1 cellular context compared by ENCODE assay signal in genomic region chr4:10180927-10181744, GRCh38.
TF ChIP-seq lines count a peak whose summit lies in the region.

No MANE protein-coding gene starts in this region.

TF ChIP-seq in GM23338, 12 proteins besides CTCF, POLR2A, EP300 and RAD21 (continued from another document):
- TF ChIP-seq, protein P1, sequence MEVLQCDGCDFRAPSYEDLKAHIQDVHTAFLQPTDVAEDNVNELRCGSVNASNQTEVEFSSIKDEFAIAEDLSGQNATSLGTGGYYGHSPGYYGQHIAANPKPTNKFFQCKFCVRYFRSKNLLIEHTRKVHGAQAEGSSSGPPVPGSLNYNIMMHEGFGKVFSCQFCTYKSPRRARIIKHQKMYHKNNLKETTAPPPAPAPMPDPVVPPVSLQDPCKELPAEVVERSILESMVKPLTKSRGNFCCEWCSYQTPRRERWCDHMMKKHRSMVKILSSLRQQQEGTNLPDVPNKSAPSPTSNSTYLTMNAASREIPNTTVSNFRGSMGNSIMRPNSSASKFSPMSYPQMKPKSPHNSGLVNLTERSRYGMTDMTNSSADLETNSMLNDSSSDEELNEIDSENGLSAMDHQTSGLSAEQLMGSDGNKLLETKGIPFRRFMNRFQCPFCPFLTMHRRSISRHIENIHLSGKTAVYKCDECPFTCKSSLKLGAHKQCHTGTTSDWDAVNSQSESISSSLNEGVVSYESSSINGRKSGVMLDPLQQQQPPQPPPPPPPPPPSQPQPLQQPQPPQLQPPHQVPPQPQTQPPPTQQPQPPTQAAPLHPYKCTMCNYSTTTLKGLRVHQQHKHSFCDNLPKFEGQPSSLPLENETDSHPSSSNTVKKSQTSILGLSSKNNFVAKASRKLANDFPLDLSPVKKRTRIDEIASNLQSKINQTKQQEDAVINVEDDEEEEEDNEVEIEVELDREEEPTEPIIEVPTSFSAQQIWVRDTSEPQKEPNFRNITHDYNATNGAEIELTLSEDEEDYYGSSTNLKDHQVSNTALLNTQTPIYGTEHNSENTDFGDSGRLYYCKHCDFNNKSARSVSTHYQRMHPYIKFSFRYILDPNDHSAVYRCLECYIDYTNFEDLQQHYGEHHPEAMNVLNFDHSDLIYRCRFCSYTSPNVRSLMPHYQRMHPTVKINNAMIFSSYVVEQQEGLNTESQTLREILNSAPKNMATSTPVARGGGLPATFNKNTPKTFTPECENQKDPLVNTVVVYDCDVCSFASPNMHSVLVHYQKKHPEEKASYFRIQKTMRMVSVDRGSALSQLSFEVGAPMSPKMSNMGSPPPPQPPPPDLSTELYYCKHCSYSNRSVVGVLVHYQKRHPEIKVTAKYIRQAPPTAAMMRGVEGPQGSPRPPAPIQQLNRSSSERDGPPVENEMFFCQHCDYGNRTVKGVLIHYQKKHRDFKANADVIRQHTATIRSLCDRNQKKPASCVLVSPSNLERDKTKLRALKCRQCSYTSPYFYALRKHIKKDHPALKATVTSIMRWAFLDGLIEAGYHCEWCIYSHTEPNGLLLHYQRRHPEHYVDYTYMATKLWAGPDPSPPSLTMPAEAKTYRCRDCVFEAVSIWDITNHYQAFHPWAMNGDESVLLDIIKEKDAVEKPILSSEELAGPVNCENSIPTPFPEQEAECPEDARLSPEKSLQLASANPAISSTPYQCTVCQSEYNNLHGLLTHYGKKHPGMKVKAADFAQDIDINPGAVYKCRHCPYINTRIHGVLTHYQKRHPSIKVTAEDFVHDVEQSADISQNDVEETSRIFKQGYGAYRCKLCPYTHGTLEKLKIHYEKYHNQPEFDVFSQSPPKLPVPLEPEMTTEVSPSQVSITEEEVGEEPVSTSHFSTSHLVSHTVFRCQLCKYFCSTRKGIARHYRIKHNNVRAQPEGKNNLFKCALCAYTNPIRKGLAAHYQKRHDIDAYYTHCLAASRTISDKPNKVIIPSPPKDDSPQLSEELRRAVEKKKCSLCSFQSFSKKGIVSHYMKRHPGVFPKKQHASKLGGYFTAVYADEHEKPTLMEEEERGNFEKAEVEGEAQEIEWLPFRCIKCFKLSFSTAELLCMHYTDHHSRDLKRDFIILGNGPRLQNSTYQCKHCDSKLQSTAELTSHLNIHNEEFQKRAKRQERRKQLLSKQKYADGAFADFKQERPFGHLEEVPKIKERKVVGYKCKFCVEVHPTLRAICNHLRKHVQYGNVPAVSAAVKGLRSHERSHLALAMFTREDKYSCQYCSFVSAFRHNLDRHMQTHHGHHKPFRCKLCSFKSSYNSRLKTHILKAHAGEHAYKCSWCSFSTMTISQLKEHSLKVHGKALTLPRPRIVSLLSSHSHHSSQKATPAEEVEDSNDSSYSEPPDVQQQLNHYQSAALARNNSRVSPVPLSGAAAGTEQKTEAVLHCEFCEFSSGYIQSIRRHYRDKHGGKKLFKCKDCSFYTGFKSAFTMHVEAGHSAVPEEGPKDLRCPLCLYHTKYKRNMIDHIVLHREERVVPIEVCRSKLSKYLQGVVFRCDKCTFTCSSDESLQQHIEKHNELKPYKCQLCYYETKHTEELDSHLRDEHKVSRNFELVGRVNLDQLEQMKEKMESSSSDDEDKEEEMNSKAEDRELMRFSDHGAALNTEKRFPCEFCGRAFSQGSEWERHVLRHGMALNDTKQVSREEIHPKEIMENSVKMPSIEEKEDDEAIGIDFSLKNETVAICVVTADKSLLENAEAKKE (CRISPR knock-in tag; IDR thresholded peaks at IDR 0.05), result no peak
